ENCODE assay signal across 1 cellular context in the genomic region with DNA sequence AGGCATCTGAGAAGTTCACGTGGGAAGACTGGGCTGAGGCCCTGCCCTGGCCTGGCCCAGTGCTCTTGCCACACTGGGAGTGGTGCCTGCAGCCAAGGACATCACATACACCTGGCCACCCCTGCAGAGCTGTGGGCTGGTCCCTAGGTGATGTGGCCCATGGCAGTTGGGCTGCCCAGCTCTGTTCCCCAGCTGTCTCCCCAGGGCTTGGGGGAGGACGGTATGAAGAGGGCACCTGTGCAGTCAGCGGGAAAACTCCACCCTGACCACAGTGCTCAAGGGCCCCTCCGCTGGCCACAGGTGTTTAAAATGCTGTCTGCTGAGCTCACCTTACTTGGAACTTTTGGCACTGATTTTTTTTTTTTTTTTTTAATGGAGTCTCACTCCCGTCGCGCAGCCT.
TF ChIP-seq lines count a peak whose summit lies in the region.

No MANE protein-coding gene starts in this region.

TF ChIP-seq in IMR-90, 13 proteins besides CTCF, POLR2A, EP300 and RAD21 (continued from another document):
- TF ChIP-seq MAZ (IDR thresholded peaks at IDR 0.05; ENCODE audit: borderline replicate concordance, low read depth, low read length), result no peak
- no peak for TF ChIP-seq CHD1 (IDR thresholded peaks at IDR 0.05; ENCODE audit: low read depth, low read length)
- TF ChIP-seq CEBPB (IDR thresholded peaks at IDR 0.05; ENCODE audit: low read depth, low read length), result no peak
- TF ChIP-seq FOS (IDR thresholded peaks at IDR 0.05; ENCODE audit: low read depth, low read length), result no peak
- TF ChIP-seq BHLHE40 (IDR thresholded peaks at IDR 0.05; ENCODE audit: low read depth, low read length), result no peak
- no peak for TF ChIP-seq USF2 (IDR thresholded peaks at IDR 0.05; ENCODE audit: low read depth, low read length)
